ENCODE assay signal across 8 cellular contexts in the genomic region with DNA sequence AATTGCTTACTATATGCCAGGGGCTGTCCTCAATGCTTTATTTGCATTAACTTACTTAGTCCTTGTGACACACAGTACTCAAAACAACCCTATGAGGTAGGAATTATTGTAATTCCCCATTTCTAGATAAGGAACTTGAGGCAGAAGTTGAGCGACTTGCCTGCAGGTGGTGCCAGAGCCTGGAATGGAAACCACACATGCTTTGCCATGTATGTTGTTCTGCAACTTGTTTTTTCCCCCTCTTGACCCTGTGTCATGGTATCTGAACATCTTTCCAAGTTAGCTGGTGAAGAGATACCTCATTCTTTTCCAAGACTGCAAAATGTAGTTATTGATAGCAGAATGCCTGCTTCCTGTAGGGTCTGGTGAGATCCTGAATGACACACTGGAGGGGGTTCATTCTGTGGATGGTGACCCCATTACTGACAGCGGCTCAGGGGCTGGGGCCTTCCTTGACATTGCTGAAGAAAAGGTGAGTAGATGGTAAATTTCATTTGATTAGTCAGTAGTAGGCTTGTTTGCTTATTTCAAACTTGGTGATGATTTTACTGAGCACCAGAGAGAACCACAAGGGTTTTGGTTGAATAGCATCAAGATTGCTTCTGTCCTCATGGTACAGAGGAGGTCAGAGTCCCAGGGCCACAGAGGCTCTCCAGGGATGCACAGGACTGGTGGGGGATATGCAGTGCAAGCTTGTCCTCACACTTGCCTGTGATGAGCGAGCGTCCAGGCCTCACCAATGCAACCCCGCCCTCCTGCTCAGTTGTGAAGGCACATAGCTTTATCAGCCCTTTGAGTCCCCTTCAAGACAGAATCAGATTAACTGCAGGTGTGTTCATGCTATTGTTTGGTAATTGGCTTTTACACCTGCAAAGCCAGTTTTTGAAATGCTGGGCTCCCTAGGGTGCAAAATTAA. TPM values are rescaled to one million over a fixed set of nuclear protein-coding genes. Genes with fewer than 3 reads are reported as not detected.
DNase-seq lines count a peak whose midpoint lies in the region; ATAC-seq, FAIRE-seq and TF ChIP-seq lines count a peak whose summit lies in the region.

No MANE protein-coding gene starts in this region.

- no peak overlapping the region for H3K9ac ChIP-seq in KMS-11

- H3K4me2 ChIP-seq in KMS-11, result no peak overlapping the region

- DNase-seq in activated gamma-delta T cell treated with Interleukin-2 at 50 U/mL for 16 hours (peak; percentile 63), activated gamma-delta T cell (lab: John Stamatoyannopoulos, UW) (no peak), SHP77 treated with DMSO at 0.1 percent for 48 hours (lab: John Stamatoyannopoulos, UW) (peak; percentile 3), heart left ventricle (no peak), small intestine (peak; percentile 44)
- DNase-seq in activated naive CD4-positive, alpha-beta T cell treated with Interleukin-2 at 50 U/mL for 16 hours, result peak; percentile 60

- H3K4me1 ChIP-seq in KMS-11 (ENCODE audit: low read depth, poor library complexity, severe bottlenecking), result peaks cover 8% of the 10 kb centered on the region
- H3K4me1 ChIP-seq in heart left ventricle, result peaks cover 4 to 53% (median 41%) of the 10 kb centered on the region in 12 donors
- H3K4me1 ChIP-seq in small intestine (ENCODE audit: control insufficient read depth in 2 of 2, insufficient read depth in 1 of 2, low read depth in 1 of 2, low read length in 1 of 2), result no peaks in the 10 kb centered on the region

- WGBS in heart left ventricle, 4 donors, result 72 to 87% (median 84%) methylated on average over 5 of the region's 5 CpGs
- WGBS in small intestine, 3 donors, result 71 to 79% (median 77%) methylated on average over 5 of the region's 5 CpGs

- no peak overlapping the region for H2AFZ ChIP-seq in KMS-11 (ENCODE audit: low read depth)

- ATAC-seq in heart left ventricle, result no peak
- ATAC-seq in GM19023 (IDR thresholded peaks at IDR 0.05; ENCODE audit: unreplicated experiment), result no peak

- H3K36me3 ChIP-seq in KMS-11 (ENCODE audit: insufficient read depth), result no peaks in the 10 kb centered on the region
- peaks cover 0 to 85% (median 21%) of the 10 kb centered on the region in 9 donors for H3K36me3 ChIP-seq in heart left ventricle
- H3K36me3 ChIP-seq in small intestine (ENCODE audit: control insufficient read depth in 2 of 2, insufficient read depth in 2 of 2, low read length in 2 of 2), result no peaks in the 10 kb centered on the region

- TF ChIP-seq POLR2A in heart left ventricle (IDR thresholded peaks at IDR 0.05), result no peak

- TF ChIP-seq CTCF in KMS-11 (conservative IDR thresholded peaks at IDR 0.05; ENCODE audit: low read depth, low read length), result peak; percentile 88
- TF ChIP-seq CTCF in heart left ventricle (IDR thresholded peaks at IDR 0.05), result peak; percentile 38 to 68 (median 59)

- intact Hi-C loops in heart left ventricle (cut with DNase I), result loop anchor here in 8 of 10 donors (1.0 to 10.0 kb wide), 5 partner anchors 104 to 153 kb away; partner anchors contain the start of gene TGFBR1 (in 1 of the 8)

- H3K9me3 ChIP-seq in heart left ventricle (no peaks in the 10 kb centered on the region), small intestine (ENCODE audit: control insufficient read depth, low read depth) (no peaks in the 10 kb centered on the region)

- no peak for FAIRE-seq in small intestine (lab: Jason Lieb, UNC)

- no peaks in the 10 kb centered on the region for H3K79me2 ChIP-seq in KMS-11 (ENCODE audit: insufficient read depth, low read depth)

- H4K20me1 ChIP-seq in KMS-11 (ENCODE audit: insufficient read depth), result no peaks in the 10 kb centered on the region

- H3K27ac ChIP-seq in KMS-11 (no peak overlapping the region), heart left ventricle (peak overlapping the region in 1 of 12 donors; percentile 9), small intestine (ENCODE audit: low read depth in 1 of 2, low read length in 1 of 2) (no peak overlapping the region)

- no peak overlapping the region for H3K4me3 ChIP-seq in KMS-11 (IDR thresholded peaks at IDR 0.05; ENCODE audit: insufficient read depth, low read depth, low read length)
- H3K4me3 ChIP-seq in heart left ventricle, result no peak overlapping the region
- H3K4me3 ChIP-seq in small intestine (ENCODE audit: low read depth in 1 of 2, low read length in 2 of 2), result no peak overlapping the region

- H3K27me3 ChIP-seq in KMS-11 (ENCODE audit: insufficient read depth, low read depth), result no peaks in the 10 kb centered on the region
- H3K27me3 ChIP-seq in heart left ventricle, result no peaks in the 10 kb centered on the region
- no peaks in the 10 kb centered on the region for H3K27me3 ChIP-seq in small intestine (ENCODE audit: control insufficient read depth in 2 of 2, insufficient read depth in 2 of 2, low read length in 2 of 2)

RNA-seq across cellular contexts. Expression of gene COL15A1, which starts 57.0 kb away (rescaled TPM):
- total RNA-seq in heart left ventricle, result 10 to 100 TPM; 24.1 to 81.0 (median 46.7) TPM
- 10 to 100 TPM; 12.4 to 30.8 TPM for polyA plus RNA-seq in heart left ventricle
- polyA plus RNA-seq in small intestine, result 1 to 10 TPM in 1 of 3 donors, under 1 TPM in 2; 0.22 to 4.2 (median 0.81) TPM

Comparison
In these comparisons a context has a peak if more than half of its experiments do, and no peak if none do; other contexts are left out.
1. DNase-seq: peak in activated gamma-delta T cell treated with Interleukin-2 at 50 U/mL for 16 hours (single experiment), SHP77 treated with DMSO at 0.1 percent for 48 hours (single experiment), activated naive CD4-positive, alpha-beta T cell treated with Interleukin-2 at 50 U/mL for 16 hours (single experiment) and small intestine (single experiment); none in activated gamma-delta T cell (single experiment) and heart left ventricle (0 of 5).